8 cellular contexts compared by ENCODE assay signal in genomic region chr12:119594772-119595445, GRCh38. TPM values are rescaled to one million over a fixed set of nuclear protein-coding genes. Genes with fewer than 3 reads are reported as not detected.
A peak's percentile ranks its signal among the peaks of the same experiment; 100 is the strongest.
DNase-seq lines count a peak whose midpoint lies in the region; ATAC-seq and TF ChIP-seq lines count a peak whose summit lies in the region.

No MANE protein-coding gene starts in this region.

- H3K9me3 Mint-ChIP-seq in endothelial cell (ENCODE audit: unreplicated experiment) = no peaks in the 10 kb centered on the region

- TF ChIP-seq CTCF in endothelial cell (IDR thresholded peaks at IDR 0.05; ENCODE audit: unreplicated experiment) (no peak), tibial artery (IDR thresholded peaks at IDR 0.05) (no peak)

- intact Hi-C loops in tibial artery (cut with DNase I; ENCODE audit: low total_unique reads) = no loop called here

- H3K36me3 ChIP-seq in tibial artery = no peaks in the 10 kb centered on the region

- peaks cover 0 to 6% (median 0%) of the 10 kb centered on the region in 4 donors for H3K4me1 ChIP-seq in tibial artery

- H3K27me3 Mint-ChIP-seq in endothelial cell (ENCODE audit: unreplicated experiment) = peaks cover 21% of the 10 kb centered on the region

- no peaks in the 10 kb centered on the region for H3K9me3 ChIP-seq in tibial artery

- ATAC-seq in GM19452 (IDR thresholded peaks at IDR 0.05; ENCODE audit: unreplicated experiment) = no peak

- peaks cover 27% of the 10 kb centered on the region for H3K36me3 Mint-ChIP-seq in endothelial cell (ENCODE audit: low read depth, unreplicated experiment)

- peaks cover 52% of the 10 kb centered on the region for H3K4me1 Mint-ChIP-seq in endothelial cell (ENCODE audit: unreplicated experiment)

- H3K4me3 Mint-ChIP-seq in endothelial cell (ENCODE audit: unreplicated experiment) = peak overlapping the region; percentile 100

- H3K27ac ChIP-seq in tibial artery = no peak overlapping the region

- peak; percentile 18 for DNase-seq in NCI-H82 (lab: John Stamatoyannopoulos, UW)
- no peak for DNase-seq in NCI-H82 treated with DMSO at 0.1 percent for 48 hours (lab: John Stamatoyannopoulos, UW; ENCODE audit: unreplicated experiment)
- peak; percentile 61 for DNase-seq in endothelial cell (ENCODE audit: low spot score)
- peak; percentile 33 to 53 for DNase-seq in lung microvascular endothelial cell (ENCODE audit: low read depth in 2 of 2)
- DNase-seq in tibial artery = no peak
- no peak for DNase-seq in dedifferentiated amniotic fluid mesenchymal stem cell (ENCODE audit: extremely low spot score)
- no peak for DNase-seq in SW480 (ENCODE audit: low spot score)

- H3K27ac Mint-ChIP-seq in endothelial cell (ENCODE audit: unreplicated experiment) = peak overlapping the region; percentile 96

- peaks cover 0 to 31% of the 10 kb centered on the region in 2 donors for H3K27me3 ChIP-seq in tibial artery

- H3K4me3 ChIP-seq in tibial artery = peak overlapping the region; percentile 21 to 36

RNA-seq across cellular contexts. Expression of gene TMEM233, which starts 1.3 kb away (rescaled TPM):
- total RNA-seq in endothelial cell (ENCODE audit: unreplicated experiment) (7.2 TPM), lung microvascular endothelial cell (0.40 and 0.44 TPM in 2 replicates)

Comparison
In these comparisons a context has a peak if more than half of its experiments do, and no peak if none do; other contexts are left out.
1. DNase-seq: peak in NCI-H82 (single experiment), endothelial cell (single experiment) and lung microvascular endothelial cell (2 of 2); none in NCI-H82 treated with DMSO at 0.1 percent for 48 hours (single experiment), tibial artery (0 of 2), dedifferentiated amniotic fluid mesenchymal stem cell (single experiment) and SW480 (single experiment).